ENCODE assay signal across 16 cellular contexts in genomic region chr2:106565599-106565998, GRCh38.
DNase-seq lines count a peak whose midpoint lies in the region; TF ChIP-seq lines count a peak whose summit lies in the region.
"Had no signal": no experiment of that assay in that cellular context is flagged by ENCODE, and none has a peak within 500 bp of the region (broad histone marks: within the 10 kb centered on the region; RNA-seq: fewer than 3 reads in every experiment).

No MANE protein-coding gene starts in this region.

- peaks cover 0 to 10% (median 0%) of the 10 kb centered on the region in 11 experiments; a peak in 4 of 22 replicates for H3K9me3 ChIP-seq in BLaER1 treated with 17β-estradiol and CSF1 and Interleukin-3, amounts not matched to agents 10 nM and 100 nM (replicated peaks in 1 of 11)
- H3K9me3 ChIP-seq in HAP-1, result no peaks in the 10 kb centered on the region
- H3K9me3 ChIP-seq: Peyer's patch had no signal

- H3K4me1 Mint-ChIP-seq in activated T-cell treated with anti-CD3 and anti-CD28 coated beads, Interleukin-2, amount 50 U/mL, for 24 hours (ENCODE audit: low read depth), result peaks cover 33% of the 10 kb centered on the region
- H3K4me1 Mint-ChIP-seq in activated naive CD8-positive, alpha-beta T cell treated with anti-CD3 and anti-CD28 coated beads for 36 hours, result peaks cover 28% of the 10 kb centered on the region
- H3K4me1 Mint-ChIP-seq in nephron, result peaks cover 66% of the 10 kb centered on the region

- peak overlapping the region; percentile 85 for H3K27ac Mint-ChIP-seq in activated T-cell treated with anti-CD3 and anti-CD28 coated beads, Interleukin-2, amount 50 U/mL, for 24 hours
- H3K27ac Mint-ChIP-seq in activated naive CD8-positive, alpha-beta T cell treated with anti-CD3 and anti-CD28 coated beads for 36 hours, result peak overlapping the region; percentile 87
- H3K27ac Mint-ChIP-seq in nephron, result peak overlapping the region in 2 of 3 experiments; percentile 60 to 72
- H3K27ac Mint-ChIP-seq: CD4-positive, alpha-beta T cell had no signal

- H3K27me3 Mint-ChIP-seq in activated T-cell treated with anti-CD3 and anti-CD28 coated beads, Interleukin-2, amount 50 U/mL, for 24 hours, result no peaks in the 10 kb centered on the region
- no peaks in the 10 kb centered on the region for H3K27me3 Mint-ChIP-seq in activated naive CD8-positive, alpha-beta T cell treated with anti-CD3 and anti-CD28 coated beads for 36 hours
- H3K27me3 Mint-ChIP-seq in nephron (ENCODE audit: low read depth), result peaks cover 10% of the 10 kb centered on the region

- peaks cover 21 to 46% (median 38%) of the 10 kb centered on the region in 10 experiments for H3K4me1 ChIP-seq in BLaER1 treated with 17β-estradiol and CSF1 and Interleukin-3, amounts not matched to agents 10 nM and 100 nM
- H3K4me1 ChIP-seq in HAP-1, result no peaks in the 10 kb centered on the region
- H3K4me1 ChIP-seq: Peyer's patch had no signal

- no peak overlapping the region for H3K27ac ChIP-seq in BLaER1 treated with 17β-estradiol and CSF1 and Interleukin-3, amounts not matched to agents 10 nM and 100 nM
- H3K27ac ChIP-seq: Peyer's patch had no signal

- no peaks in the 10 kb centered on the region for H4K20me1 ChIP-seq in BLaER1 treated with 17β-estradiol and CSF1 and Interleukin-3, amounts not matched to agents 10 nM and 100 nM

- H3K4me2 ChIP-seq in BLaER1 treated with 17β-estradiol and CSF1 and Interleukin-3, amounts not matched to agents 10 nM and 100 nM, result peak overlapping the region in 7 of 11 experiments; percentile 38 to 88 (median 67); a peak in 8 of 22 replicates

- no peaks in the 10 kb centered on the region for H3K9me3 Mint-ChIP-seq in activated T-cell treated with anti-CD3 and anti-CD28 coated beads, Interleukin-2, amount 50 U/mL, for 24 hours
- peaks cover 1% of the 10 kb centered on the region for H3K9me3 Mint-ChIP-seq in activated naive CD8-positive, alpha-beta T cell treated with anti-CD3 and anti-CD28 coated beads for 36 hours
- no peaks in the 10 kb centered on the region for H3K9me3 Mint-ChIP-seq in nephron
- H3K9me3 Mint-ChIP-seq: CD4-positive, alpha-beta T cell had no signal

- no peak overlapping the region for H3K4me3 ChIP-seq in BLaER1 treated with 17β-estradiol and CSF1 and Interleukin-3, amounts not matched to agents 10 nM and 100 nM
- H3K4me3 ChIP-seq in HAP-1, result no peak overlapping the region
- H3K4me3 ChIP-seq: Peyer's patch had no signal

- no peaks in the 10 kb centered on the region for H3K36me3 ChIP-seq in BLaER1 treated with 17β-estradiol and CSF1 and Interleukin-3, amounts not matched to agents 10 nM and 100 nM
- no peaks in the 10 kb centered on the region for H3K36me3 ChIP-seq in HAP-1 (replicated peaks)
- H3K36me3 ChIP-seq: Peyer's patch had no signal

- no peak for DNase-seq in activated T-cell treated with anti-CD3 and anti-CD28 coated beads, Interleukin-2, amount 50 U/mL, for 24 hours
- DNase-seq in activated T-cell treated with anti-CD3 and anti-CD28 coated beads for 4 hours, result no peak
- no peak for DNase-seq in activated naive CD8-positive, alpha-beta T cell treated with anti-CD3 and anti-CD28 coated beads for 36 hours
- DNase-seq in HAP-1 (ENCODE audit: low spot score in 2 of 2), result no peak
- no peak for DNase-seq in activated gamma-delta T cell (lab: John Stamatoyannopoulos, UW)
- no peak for DNase-seq in central memory CD4-positive, alpha-beta T cell
- DNase-seq: CD4-positive, alpha-beta T cell; DND-41; GDM1; MV-4-11; NCI-H1436; NCI-H2029 treated with DMSO at 0.1 percent for 48 hours; NCI-H510A; Peyer's patch had no signal

- in situ Hi-C loops in HAP-1 (cut with MboI; ENCODE audit: low sequenced_read_pairs), result no loop called here

- no peak for TF ChIP-seq CTCF in nephron (IDR thresholded peaks at IDR 0.05; ENCODE audit: unreplicated experiment in 3 of 3)

- H3K27me3 ChIP-seq in BLaER1 treated with 17β-estradiol and CSF1 and Interleukin-3, amounts not matched to agents 10 nM and 100 nM, result no peaks in the 10 kb centered on the region
- no peaks in the 10 kb centered on the region for H3K27me3 ChIP-seq in HAP-1 (ENCODE audit: low read depth)
- H3K27me3 ChIP-seq: Peyer's patch had no signal

- no peak overlapping the region for H3K4me3 Mint-ChIP-seq in activated T-cell treated with anti-CD3 and anti-CD28 coated beads, Interleukin-2, amount 50 U/mL, for 24 hours
- no peak overlapping the region for H3K4me3 Mint-ChIP-seq in activated naive CD8-positive, alpha-beta T cell treated with anti-CD3 and anti-CD28 coated beads for 36 hours
- no peak overlapping the region for H3K4me3 Mint-ChIP-seq in nephron
- H3K4me3 Mint-ChIP-seq: CD4-positive, alpha-beta T cell had no signal

- no peaks in the 10 kb centered on the region for H3K36me3 Mint-ChIP-seq in activated T-cell treated with anti-CD3 and anti-CD28 coated beads, Interleukin-2, amount 50 U/mL, for 24 hours (ENCODE audit: low read depth)
- no peaks in the 10 kb centered on the region for H3K36me3 Mint-ChIP-seq in activated naive CD8-positive, alpha-beta T cell treated with anti-CD3 and anti-CD28 coated beads for 36 hours
- no peaks in the 10 kb centered on the region for H3K36me3 Mint-ChIP-seq in nephron (ENCODE audit: low read depth)

- H3K9ac ChIP-seq in BLaER1 treated with 17β-estradiol and CSF1 and Interleukin-3, amounts not matched to agents 10 nM and 100 nM, result no peak overlapping the region
